ENCODE assay signal across 20 cellular contexts in the genomic region with DNA sequence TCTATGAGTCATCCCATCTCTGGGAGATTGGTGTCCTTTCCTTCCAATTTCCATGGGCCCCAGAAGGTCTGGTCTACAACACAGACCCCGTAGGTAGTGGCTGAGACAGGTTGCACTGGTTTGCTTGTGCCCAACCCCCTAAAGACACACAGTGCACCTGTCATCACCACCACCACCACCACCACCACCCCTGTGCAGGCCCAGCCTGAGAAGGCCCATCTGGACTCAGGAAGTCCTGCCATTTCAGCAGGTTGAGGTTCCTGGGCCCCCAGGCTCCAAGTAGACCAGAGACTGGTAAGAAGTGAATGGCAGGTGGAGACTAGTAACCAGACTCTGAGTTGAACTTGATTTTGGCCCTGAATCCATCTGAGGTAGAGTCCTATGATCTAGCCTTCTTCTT. TPM values are rescaled to one million over a fixed set of nuclear protein-coding genes. Genes with fewer than 3 reads are reported as not detected.
"Had no signal": no experiment of that assay in that cellular context is flagged by ENCODE, and none has a peak within 500 bp of the region (broad histone marks: within the 10 kb centered on the region; RNA-seq: fewer than 3 reads in every experiment).

No MANE protein-coding gene starts in this region.

- H3K4me3 ChIP-seq: body of pancreas, dorsolateral prefrontal cortex, mucosa of descending colon, tibial artery had no signal

- H3K27me3 ChIP-seq: body of pancreas had no signal

- H3K36me3 ChIP-seq: tibial artery had no signal

- H3K27ac Mint-ChIP-seq: activated naive CD8-positive, alpha-beta T cell treated with anti-CD3 and anti-CD28 coated beads, Interleukin-2, amount 10 ng/mL, durations not matched to agents 7 days and 5 days; activated T-cell treated with anti-CD3 and anti-CD28 coated beads, Interleukin-2, amount 50 U/mL, for 24 hours; T-helper 2 cell treated with Interferon-gamma antibody and Interleukin-4, amounts not matched to agents 5 μg/mL and 100 μg/mL, for 36 hours had no signal

- H3K36me3 Mint-ChIP-seq: activated naive CD8-positive, alpha-beta T cell treated with anti-CD3 and anti-CD28 coated beads, Interleukin-2, amount 10 ng/mL, durations not matched to agents 7 days and 5 days; naive thymus-derived CD8-positive, alpha-beta T cell had no signal

- ATAC-seq: body of pancreas; mucosa of descending colon; naive thymus-derived CD8-positive, alpha-beta T cell; stimulated activated naive CD8-positive, alpha-beta T cell treated with anti-CD3 and anti-CD28 coated beads, Interleukin-15, Interleukin-2, amounts not matched to agents 100 U/mL and 50 U/mL, for 24 hours had no signal

- H3K27ac ChIP-seq: body of pancreas, dorsolateral prefrontal cortex, tibial artery had no signal

- H3K4me1 ChIP-seq: body of pancreas had no signal

- DNase-seq: activated CD4-positive, alpha-beta T cell treated with anti-CD3 and anti-CD28 coated beads, Interleukin-2, amount 50 U/mL, for 48 hours; activated gamma-delta T cell; activated naive CD8-positive, alpha-beta T cell treated with anti-CD3 and anti-CD28 coated beads, Interleukin-2, amount 10 ng/mL, durations not matched to agents 7 days and 5 days; activated T-cell treated with anti-CD3 and anti-CD28 coated beads, Interleukin-2, amount 50 U/mL, for 24 hours; amygdala; body of pancreas; dorsolateral prefrontal cortex; glutamatergic neuron; hippocampal formation; left cardiac atrium; mesenchymal stem cell; mucosa of descending colon; naive thymus-derived CD8-positive, alpha-beta T cell; occipital lobe; stimulated activated CD4-positive, alpha-beta T cell treated with anti-CD3 and anti-CD28 coated beads, Interleukin-2, amount 100 ng/mL, for 24 hours; stimulated activated naive CD8-positive, alpha-beta T cell treated with anti-CD3 and anti-CD28 coated beads, Interleukin-15, Interleukin-2, amounts not matched to agents 100 U/mL and 50 U/mL, for 24 hours; substantia nigra; tibial artery had no signal

- H3K9me3 Mint-ChIP-seq: activated naive CD8-positive, alpha-beta T cell treated with anti-CD3 and anti-CD28 coated beads, Interleukin-2, amount 10 ng/mL, durations not matched to agents 7 days and 5 days; activated T-cell treated with anti-CD3 and anti-CD28 coated beads, Interleukin-2, amount 50 U/mL, for 24 hours; naive thymus-derived CD8-positive, alpha-beta T cell; T-helper 2 cell treated with Interferon-gamma antibody and Interleukin-4, amounts not matched to agents 5 μg/mL and 100 μg/mL, for 36 hours had no signal

- H3K4me3 Mint-ChIP-seq: activated naive CD8-positive, alpha-beta T cell treated with anti-CD3 and anti-CD28 coated beads, Interleukin-2, amount 10 ng/mL, durations not matched to agents 7 days and 5 days; activated T-cell treated with anti-CD3 and anti-CD28 coated beads, Interleukin-2, amount 50 U/mL, for 24 hours; naive thymus-derived CD8-positive, alpha-beta T cell; T-helper 2 cell treated with Interferon-gamma antibody and Interleukin-4, amounts not matched to agents 5 μg/mL and 100 μg/mL, for 36 hours had no signal

- H3K9me3 ChIP-seq: body of pancreas, mucosa of descending colon, tibial artery had no signal

RNA-seq across cellular contexts. Expression of a gene that starts 54.5 kb away (rescaled TPM):
- total RNA-seq: epithelial cell of proximal tubule had no signal
